Comparison of ENCODE assay signal across 29 cellular contexts in genomic region chr4:56535915-56536314, GRCh38. TPM values are rescaled to one million over a fixed set of nuclear protein-coding genes. Genes with fewer than 3 reads are reported as not detected.
"Had no signal": no experiment of that assay in that cellular context is flagged by ENCODE, and none has a peak within 500 bp of the region (broad histone marks: within the 10 kb centered on the region; RNA-seq: fewer than 3 reads in every experiment).

No MANE protein-coding gene starts in this region.

- H3K79me2 ChIP-seq: parathyroid adenoma had no signal

- H3K36me3 ChIP-seq: gastrocnemius medialis, sigmoid colon, tibial artery had no signal

- H3K4me3 Mint-ChIP-seq: memory B cell; mesothelial cell of epicardium; natural killer cell treated with Interleukin-12 subunit alpha and Interleukin-12 subunit beta and Interleukin-15 and Interleukin-18, amount 100 ng/mL, for 72 hours; neural crest cell; stimulated activated memory B cell treated with anti-CD40 and anti-IgM and Interleukin-4, amounts not matched to agents 10 μg/mL and 1 μg/mL and 100 μg/mL, for 72 hours; type B pancreatic cell had no signal

- ATAC-seq: esophagus mucosa; gastrocnemius medialis; left lobe of liver; mucosa of descending colon; natural killer cell treated with Interleukin-12 subunit alpha and Interleukin-12 subunit beta and Interleukin-15 and Interleukin-18, amount 100 ng/mL, for 72 hours; stimulated activated memory B cell treated with anti-CD40 and anti-IgM and Interleukin-4, amounts not matched to agents 10 μg/mL and 1 μg/mL and 100 μg/mL, for 72 hours; stimulated activated naive CD8-positive, alpha-beta T cell treated with anti-CD3 and anti-CD28 coated beads, Interleukin-15, Interleukin-2, amounts not matched to agents 100 U/mL and 50 U/mL, for 24 hours had no signal

- H3K4me1 Mint-ChIP-seq: memory B cell; mesothelial cell of epicardium; naive B cell; neural crest cell; stimulated activated memory B cell treated with anti-CD40 and anti-IgM and Interleukin-4, amounts not matched to agents 10 μg/mL and 1 μg/mL and 100 μg/mL, for 72 hours had no signal

- H3K9ac ChIP-seq: parathyroid adenoma had no signal

- H2AFZ ChIP-seq: parathyroid adenoma had no signal

- H3K27ac Mint-ChIP-seq: memory B cell; mesothelial cell of epicardium; natural killer cell treated with Interleukin-12 subunit alpha and Interleukin-12 subunit beta and Interleukin-15 and Interleukin-18, amount 100 ng/mL, for 72 hours; progenitor cell of endocrine pancreas; stimulated activated memory B cell treated with anti-CD40 and anti-IgM and Interleukin-4, amounts not matched to agents 10 μg/mL and 1 μg/mL and 100 μg/mL, for 72 hours; type B pancreatic cell had no signal

- H3K27me3 ChIP-seq: sigmoid colon, testis had no signal

- H3K9me3 ChIP-seq: gastrocnemius medialis, mucosa of descending colon, sigmoid colon, testis, tibial artery had no signal

- H3K36me3 Mint-ChIP-seq: memory B cell; mesothelial cell of epicardium; naive B cell; natural killer cell treated with Interleukin-12 subunit alpha and Interleukin-12 subunit beta and Interleukin-15 and Interleukin-18, amount 100 ng/mL, for 72 hours; stimulated activated memory B cell treated with anti-CD40 and anti-IgM and Interleukin-4, amounts not matched to agents 10 μg/mL and 1 μg/mL and 100 μg/mL, for 72 hours; type B pancreatic cell had no signal

- H3K4me1 ChIP-seq: parathyroid adenoma had no signal

- H3K9me3 Mint-ChIP-seq: memory B cell; naive B cell; natural killer cell treated with Interleukin-12 subunit alpha and Interleukin-12 subunit beta and Interleukin-15 and Interleukin-18, amount 100 ng/mL, for 72 hours; neural crest cell; stimulated activated memory B cell treated with anti-CD40 and anti-IgM and Interleukin-4, amounts not matched to agents 10 μg/mL and 1 μg/mL and 100 μg/mL, for 72 hours had no signal

- H3K4me3 ChIP-seq: dorsolateral prefrontal cortex, gastrocnemius medialis, lung, mucosa of descending colon, sigmoid colon, testis, tibial artery had no signal

- H3K27ac ChIP-seq: dorsolateral prefrontal cortex, epithelial cell of prostate, gastrocnemius medialis, parathyroid adenoma, sigmoid colon, testis, tibial artery had no signal

- FAIRE-seq: colon, kidney had no signal

- DNase-seq: dorsolateral prefrontal cortex; effector CD4-positive, alpha-beta T cell; foreskin fibroblast; gastrocnemius medialis; head of caudate nucleus; kidney; mucosa of descending colon; naive B cell; sigmoid colon; stimulated activated CD4-positive, alpha-beta T cell treated with anti-CD3 and anti-CD28 coated beads, Interleukin-4, amount 100 ng/mL, for 4 hours; stimulated activated naive CD8-positive, alpha-beta T cell treated with anti-CD3 and anti-CD28 coated beads, Interleukin-15, Interleukin-2, amounts not matched to agents 100 U/mL and 50 U/mL, for 24 hours; substantia nigra; testis; tibial artery had no signal

RNA-seq across cellular contexts. Expression of gene ARL9, which starts 30.3 kb away (rescaled TPM):
- total RNA-seq: glomerular endothelial cell; lung; natural killer cell treated with Interleukin-12 subunit alpha and Interleukin-12 subunit beta and Interleukin-15 and Interleukin-18, amount 100 ng/mL, for 72 hours; skeletal muscle tissue had no signal
